18 cellular contexts compared by ENCODE assay signal in the genomic region with DNA sequence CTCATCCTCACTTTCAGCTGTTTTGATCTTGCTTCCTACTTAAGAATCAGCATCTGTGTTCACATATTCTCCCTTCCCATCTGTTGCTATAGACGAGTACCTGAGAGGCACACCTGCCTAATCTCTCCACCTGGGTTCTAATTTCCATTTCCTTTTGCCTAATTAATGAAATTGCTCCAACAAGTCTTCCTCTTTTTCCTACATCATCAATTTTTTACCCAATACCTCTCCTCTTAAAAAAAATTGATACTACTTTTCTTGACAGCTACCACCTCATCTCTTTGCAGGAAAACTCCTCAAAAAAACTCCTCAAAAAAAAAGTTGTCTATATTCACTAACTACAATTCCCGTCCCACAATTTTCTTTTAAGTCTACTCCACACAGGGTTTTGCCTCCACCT.
DNase-seq lines count a peak whose midpoint lies in the region; ATAC-seq, FAIRE-seq and TF ChIP-seq lines count a peak whose summit lies in the region.
"Had no signal": no experiment of that assay in that cellular context is flagged by ENCODE, and none has a peak within 500 bp of the region (broad histone marks: within the 10 kb centered on the region; RNA-seq: fewer than 3 reads in every experiment).

No MANE protein-coding gene starts in this region.

- no peak for TF ChIP-seq POLR2A in K562 (conservative IDR thresholded peaks at IDR 0.05)

- BruUV-seq in K562 (replicated peaks; lab: Mats Ljungman, UMichigan) (no TSS peak), Calu3 (replicated peaks; lab: Mats Ljungman, UMichigan) (no TSS peak)

- H3K9me3 ChIP-seq in BLaER1 (no peaks in the 10 kb centered on the region), K562 (replicated peaks; ENCODE audit: control insufficient read depth, insufficient read depth, low read depth, low read length) (no peaks in the 10 kb centered on the region)
- H3K9me3 ChIP-seq: Caco-2 had no signal

- no peaks in the 10 kb centered on the region for H3K9me3 Mint-ChIP-seq in Calu3 (ENCODE audit: low read depth, unreplicated experiment)

- H3K9ac ChIP-seq in BLaER1 = no peak overlapping the region
- H3K9ac ChIP-seq in K562 (ENCODE audit: insufficient read depth in 1 of 2, low read depth in 2 of 2, low read length in 2 of 2) = no peak overlapping the region

- intact Hi-C loops in K562 (cut with micrococcal nuclease) (no loop called here), Calu3 (cut with micrococcal nuclease; ENCODE audit: unreplicated experiment) (no loop called here)

- peak overlapping the region; percentile 23; the same call in 1 of the 2 replicates for H3K4me2 ChIP-seq in BLaER1
- no peak overlapping the region for H3K4me2 ChIP-seq in K562 (ENCODE audit: insufficient read depth, low read length)

- no peaks in the 10 kb centered on the region for H3K9me1 ChIP-seq in K562 (ENCODE audit: control insufficient read depth, insufficient read depth, low read length)

- in situ Hi-C loops in K562 (cut with MboI) = no loop called here

- H3K4me3 ChIP-seq in BLaER1 (no peak overlapping the region), K562 (no peak overlapping the region)

- POLR2A ChIA-PET in K562 (lab: Yijun Ruan, JAX) = interaction anchor here (0.8 kb wide), 1 partner anchor 24 kb away, joined by 3 read pairs; no protein-coding TSS in a partner anchor

- peaks cover 7% of the 10 kb centered on the region for H3K4me1 Mint-ChIP-seq in Calu3 (ENCODE audit: low read depth, unreplicated experiment)

- H3K4me3 Mint-ChIP-seq in Calu3 (ENCODE audit: low read depth, unreplicated experiment) = no peak overlapping the region
- H3K4me3 Mint-ChIP-seq: B cell; CD4-positive, alpha-beta memory T cell had no signal

- 40% methylated on average over 2 of the region's 2 CpGs for WGBS in K562 (ENCODE audit: insufficient coverage, low coverage, missing lambda C conversion rate)

- TF ChIP-seq EP300 in K562 (IDR thresholded peaks at IDR 0.05; ENCODE audit: low read length) = no peak

- TF ChIP-seq CTCF in D721Med (IDR thresholded peaks at IDR 0.05; ENCODE audit: insufficient read depth, missing control alignments) = no peak
- no peak for TF ChIP-seq CTCF in K562 (IDR thresholded peaks at IDR 0.05 in 2 of 3, conservative IDR thresholded peaks at IDR 0.05 in 1 of 3; ENCODE audit: insufficient read depth in 2 of 3, low read depth in 1 of 3, low read length in 3 of 3)
- no peak for TF ChIP-seq CTCF in Calu3 (IDR thresholded peaks at IDR 0.05; ENCODE audit: unreplicated experiment)

- peaks cover 12% of the 10 kb centered on the region; the same call in 1 of the 2 replicates for H3K4me1 ChIP-seq in BLaER1
- H3K4me1 ChIP-seq in K562 (replicated peaks in 1 of 2; ENCODE audit: control insufficient read depth in 2 of 2, insufficient read depth in 2 of 2, low read length in 2 of 2) = no peaks in the 10 kb centered on the region
- H3K4me1 ChIP-seq: Caco-2 had no signal

- H3K27ac Mint-ChIP-seq in Calu3 (ENCODE audit: unreplicated experiment) = no peak overlapping the region
- H3K27ac Mint-ChIP-seq: B cell had no signal

- no peak for DNase-seq in D721Med (ENCODE audit: insufficient read length, low spot score)
- DNase-seq in NCI-H2171 (lab: John Stamatoyannopoulos, UW) = peak; percentile 46
- DNase-seq in K562 (ENCODE audit: extremely low read depth in 1 of 4, low spot score in 3 of 4) = no peak
- DNase-seq in Calu3 = no peak
- DNase-seq in COLO668 (lab: John Stamatoyannopoulos, UW; ENCODE audit: unreplicated experiment) = no peak
- DNase-seq: C1 segment of cervical spinal cord; Caco-2; CD4-positive, alpha-beta memory T cell; DMS53; GOT3; H7; HCEC 1CT had no signal

- CTCF ChIA-PET in K562 (lab: Yijun Ruan, JAX; ENCODE audit: low intra/inter-chr PET ratio) = no interaction called here
- CTCF ChIA-PET in Calu3 (lab: Charles Lee) = no interaction called here

- no peak for TF ChIP-seq RAD21 in K562 (CRISPR knock-in tag; conservative IDR thresholded peaks at IDR 0.05 in 1 of 2, IDR thresholded peaks at IDR 0.05 in 1 of 2)

- H3K27me3 ChIP-seq in BLaER1 (no peaks in the 10 kb centered on the region), K562 (ENCODE audit: control insufficient read depth in 2 of 2, insufficient read depth in 2 of 2, low read length in 2 of 2) (no peaks in the 10 kb centered on the region)

- FAIRE-seq in D721Med (lab: Jason Lieb, UNC) = peak; percentile 6
- FAIRE-seq in K562 (lab: Jason Lieb, UNC) = peak; percentile 48
- FAIRE-seq: GM12891, GM18507 had no signal

- H3K36me3 Mint-ChIP-seq in Calu3 (ENCODE audit: insufficient read depth, unreplicated experiment) = no peaks in the 10 kb centered on the region

- H3K79me2 ChIP-seq in K562 (ENCODE audit: control insufficient read depth, insufficient read depth, low read length) = no peaks in the 10 kb centered on the region

- no peak overlapping the region for H2AFZ ChIP-seq in K562 (ENCODE audit: low read depth, low read length)

- ATAC-seq in K562 (no peak), GM18907 (IDR thresholded peaks at IDR 0.05; ENCODE audit: unreplicated experiment) (no peak), HG03097 (IDR thresholded peaks at IDR 0.05; ENCODE audit: low FRiP score, unreplicated experiment) (no peak)

- H4K20me1 ChIP-seq in BLaER1 = no peaks in the 10 kb centered on the region
- no peaks in the 10 kb centered on the region for H4K20me1 ChIP-seq in K562 (replicated peaks; ENCODE audit: control insufficient read depth, insufficient read depth, low read length)

- no peaks in the 10 kb centered on the region for H3K27me3 Mint-ChIP-seq in Calu3 (ENCODE audit: unreplicated experiment)
- H3K27me3 Mint-ChIP-seq: B cell; CD4-positive, alpha-beta memory T cell had no signal

- H3K27ac ChIP-seq in BLaER1 = no peak overlapping the region
- no peak overlapping the region for H3K27ac ChIP-seq in K562 (ENCODE audit: extremely low read depth, low read depth, low read length)

- H3K36me3 ChIP-seq in BLaER1 (peaks cover 5% of the 10 kb centered on the region), K562 (ENCODE audit: control insufficient read depth, insufficient read depth, low read length) (no peaks in the 10 kb centered on the region)

TF ChIP-seq in K562, 482 proteins besides CTCF, POLR2A, EP300 and RAD21:
- TF ChIP-seq GABPB1 (CRISPR knock-in tag; IDR thresholded peaks at IDR 0.05) (no peak), SP1 (CRISPR knock-in tag; IDR thresholded peaks at IDR 0.05) (no peak), NR3C1 (CRISPR knock-in tag; IDR thresholded peaks at IDR 0.05) (no peak), BRCA1 (IDR thresholded peaks at IDR 0.05) (no peak), BRCA1 (CRISPR knock-in tag; IDR thresholded peaks at IDR 0.05) (no peak), C11orf30 (IDR thresholded peaks at IDR 0.05; ENCODE audit: low read depth) (peak; percentile 36; the same call in 1 of the 2 replicates), ZNF316 (IDR thresholded peaks at IDR 0.05) (peak; percentile 69), ZC3H8 (IDR thresholded peaks at IDR 0.05) (no peak), MAFG (tag; conservative IDR thresholded peaks at IDR 0.05) (peak; percentile 43; the same call in 1 of the 2 replicates), PHB2 (IDR thresholded peaks at IDR 0.05; ENCODE audit: low read depth) (no peak), ZNF175 (CRISPR knock-in tag; IDR thresholded peaks at IDR 0.05; ENCODE audit: low read depth) (no peak)
- TF ChIP-seq, protein P1, sequence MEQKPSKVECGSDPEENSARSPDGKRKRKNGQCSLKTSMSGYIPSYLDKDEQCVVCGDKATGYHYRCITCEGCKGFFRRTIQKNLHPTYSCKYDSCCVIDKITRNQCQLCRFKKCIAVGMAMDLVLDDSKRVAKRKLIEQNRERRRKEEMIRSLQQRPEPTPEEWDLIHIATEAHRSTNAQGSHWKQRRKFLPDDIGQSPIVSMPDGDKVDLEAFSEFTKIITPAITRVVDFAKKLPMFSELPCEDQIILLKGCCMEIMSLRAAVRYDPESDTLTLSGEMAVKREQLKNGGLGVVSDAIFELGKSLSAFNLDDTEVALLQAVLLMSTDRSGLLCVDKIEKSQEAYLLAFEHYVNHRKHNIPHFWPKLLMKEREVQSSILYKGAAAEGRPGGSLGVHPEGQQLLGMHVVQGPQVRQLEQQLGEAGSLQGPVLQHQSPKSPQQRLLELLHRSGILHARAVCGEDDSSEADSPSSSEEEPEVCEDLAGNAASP (IDR thresholded peaks at IDR 0.05) = no peak
TF ChIP-seq in K562: peak in this region for 3.
